In the genomic region with DNA sequence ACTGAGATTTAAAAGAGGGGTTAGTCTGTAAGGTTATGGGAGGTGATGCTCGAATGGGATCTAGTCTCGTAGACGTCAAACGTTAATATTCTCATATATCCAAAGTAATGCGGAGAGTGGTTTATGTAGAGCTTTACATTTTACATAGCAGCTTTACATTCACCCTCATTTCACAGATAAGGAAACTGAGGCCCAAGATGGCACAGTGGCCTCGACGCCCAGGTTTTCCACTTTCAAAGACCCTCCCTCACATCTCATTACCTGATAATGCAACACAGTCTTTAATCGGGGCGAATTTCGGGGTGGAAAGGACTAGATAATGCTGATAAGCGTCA, we compare ENCODE assay signal across 8 cellular contexts. TPM values are rescaled to one million over a fixed set of nuclear protein-coding genes. Genes with fewer than 3 reads are reported as not detected.
DNase-seq lines count a peak whose midpoint lies in the region; ATAC-seq and TF ChIP-seq lines count a peak whose summit lies in the region.

No MANE protein-coding gene starts in this region.

- H3K27me3 Mint-ChIP-seq in T-helper 17 cell = no peaks in the 10 kb centered on the region

- TF ChIP-seq CTCF in GM12875 (IDR thresholded peaks at IDR 0.05; ENCODE audit: borderline replicate concordance, insufficient read depth, low read depth, low read length) = no peak
- no peak for TF ChIP-seq CTCF in fibroblast of the aortic adventitia (IDR thresholded peaks at IDR 0.05; ENCODE audit: insufficient read depth, low read length)
- no peak for TF ChIP-seq CTCF in sigmoid colon (IDR thresholded peaks at IDR 0.05)

- H3K4me3 Mint-ChIP-seq in T-helper 17 cell = peak overlapping the region; percentile 96

- H3K27ac Mint-ChIP-seq in T-helper 17 cell = peak overlapping the region; percentile 99

- no peak for TF ChIP-seq POLR2A in sigmoid colon (IDR thresholded peaks at IDR 0.05)

- ATAC-seq in T-helper 17 cell (no peak), HG02623 (IDR thresholded peaks at IDR 0.05; ENCODE audit: unreplicated experiment) (no peak)

- H3K27ac ChIP-seq in sigmoid colon = peak overlapping the region; percentile 92 to 97 (median 94)

- 0 to 1% methylated on average over 11 of the region's 11 CpGs for WGBS in sigmoid colon, 2 donors

- H3K4me1 ChIP-seq in sigmoid colon = peaks cover 0 to 59% (median 48%) of the 10 kb centered on the region in 4 donors

- intact Hi-C loops in sigmoid colon (cut with DNase I) = loop anchor here (1.0 to 5.0 kb wide), 5 partner anchors 8 to 142 kb away; partner anchors contain the start of genes HCFC2 and HSP90B1

- DNase-seq in T-helper 17 cell (no peak), fibroblast of the aortic adventitia (ENCODE audit: low read depth) (no peak), sigmoid colon (no peak), NCI-H2196 treated with DMSO at 0.1 percent for 48 hours (lab: John Stamatoyannopoulos, UW; ENCODE audit: unreplicated experiment) (no peak), nucleus accumbens (lab: John Stamatoyannopoulos, UW) (no peak), NCI-H510A treated with DMSO at 0.1 percent for 48 hours (lab: John Stamatoyannopoulos, UW) (no peak)

- no peak for TF ChIP-seq EP300 in sigmoid colon (IDR thresholded peaks at IDR 0.05)

- H3K9me3 ChIP-seq in T-helper 17 cell (ENCODE audit: control insufficient read depth, low read length, poor library complexity, severe bottlenecking) = no peaks in the 10 kb centered on the region
- no peaks in the 10 kb centered on the region for H3K9me3 ChIP-seq in sigmoid colon

- peaks cover 39% of the 10 kb centered on the region for H3K4me1 Mint-ChIP-seq in T-helper 17 cell

- no peaks in the 10 kb centered on the region for H3K36me3 ChIP-seq in sigmoid colon

- H3K36me3 Mint-ChIP-seq in T-helper 17 cell (ENCODE audit: low read depth) = peaks cover 4% of the 10 kb centered on the region

- H3K4me3 ChIP-seq in GM12875 (ENCODE audit: low read depth, low read length) = peak overlapping the region; percentile 87
- H3K4me3 ChIP-seq in fibroblast of the aortic adventitia (ENCODE audit: low read depth, low read length) = peak overlapping the region; percentile 85
- peak overlapping the region; percentile 67 to 83 (median 73) for H3K4me3 ChIP-seq in sigmoid colon

- no peaks in the 10 kb centered on the region for H3K27me3 ChIP-seq in sigmoid colon

RNA-seq across cellular contexts. Expression of gene TDG, which starts 0.5 kb away (rescaled TPM):
- total RNA-seq in T-helper 17 cell (10 to 100 TPM; 27.0 to 30.4 TPM), fibroblast of the aortic adventitia (ENCODE audit: low replicate concordance) (16.5 and 20.3 TPM in 2 replicates), sigmoid colon (10 to 100 TPM; 12.8 to 24.1 (median 21.9) TPM)
- 10 to 100 TPM; 12.0 to 18.0 (median 17.1) TPM for polyA plus RNA-seq in sigmoid colon

RNA-seq across cellular contexts. Expression of gene HSP90B1, which starts 35.0 kb away (rescaled TPM):
- total RNA-seq in T-helper 17 cell = 100 to 1,000 TPM; 339 to 429 TPM
- total RNA-seq in fibroblast of the aortic adventitia (ENCODE audit: low replicate concordance) = 438 and 657 TPM in 2 replicates
- total RNA-seq in sigmoid colon = 100 to 1,000 TPM; 206 to 299 (median 222) TPM
- 100 to 1,000 TPM in 2 of 3 donors, 10 to 100 TPM in 1; 50.5 to 528 (median 126) TPM for polyA plus RNA-seq in sigmoid colon
